In the genomic region with DNA sequence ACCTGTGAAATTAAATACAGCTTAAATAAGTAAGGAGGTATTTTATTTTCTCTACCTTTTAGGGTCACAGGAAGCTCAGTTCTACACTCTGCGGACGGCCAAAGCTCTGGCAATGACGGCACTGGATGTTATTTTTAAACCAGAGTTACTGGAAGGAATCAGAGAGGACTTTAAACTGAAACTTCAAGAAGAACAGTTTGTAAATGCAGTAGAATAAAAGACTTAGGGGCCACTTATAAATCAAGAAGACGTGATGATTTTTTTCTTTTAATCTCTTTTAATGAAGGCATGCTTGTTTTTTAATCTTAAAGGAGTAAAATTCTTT, we compare ENCODE assay signal across 24 cellular contexts. TPM values are rescaled to one million over a fixed set of nuclear protein-coding genes. Genes with fewer than 3 reads are reported as not detected.
DNase-seq lines count a peak whose midpoint lies in the region; ATAC-seq and TF ChIP-seq lines count a peak whose summit lies in the region.
"Had no signal": no experiment of that assay in that cellular context is flagged by ENCODE, and none has a peak within 500 bp of the region (broad histone marks: within the 10 kb centered on the region; RNA-seq: fewer than 3 reads in every experiment).

No MANE protein-coding gene starts in this region.

- H3K27me3 ChIP-seq in breast epithelium (no peaks in the 10 kb centered on the region), mucosa of rectum (ENCODE audit: control insufficient read depth in 2 of 2, insufficient read depth in 2 of 2, low read length in 2 of 2) (no peaks in the 10 kb centered on the region), sigmoid colon (no peaks in the 10 kb centered on the region), aorta (ENCODE audit: control insufficient read depth in 1 of 2, insufficient read depth in 2 of 2, low read length in 1 of 2) (no peaks in the 10 kb centered on the region)

- no peak for DNase-seq in breast epithelium (ENCODE audit: low spot score in 2 of 2)
- DNase-seq in MCF 10A (ENCODE audit: unreplicated experiment) = no peak
- DNase-seq in sigmoid colon = peak; percentile 88
- peak in 1 of 2 donors; percentile 62 for DNase-seq in aorta
- DNase-seq in stimulated activated naive CD8-positive, alpha-beta T cell treated with anti-CD3 and anti-CD28 coated beads, Interleukin-15, Interleukin-2, amounts not matched to agents 100 U/mL and 50 U/mL, for 24 hours = no peak
- DNase-seq: activated B cell treated with CpG ODN at 0.5 μM for 24 hours; activated CD4-positive, alpha-beta T cell treated with anti-CD3 and anti-CD28 coated beads, Interleukin-2, amount 50 U/mL, for 48 hours; activated naive CD8-positive, alpha-beta T cell treated with anti-CD3 and anti-CD28 coated beads for 36 hours; CD8-positive, alpha-beta memory T cell; DMS79 treated with DMSO at 0.1 percent for 48 hours; head of caudate nucleus; Karpas-422; naive B cell; NCI-H1930; NCI-H2227 treated with DMSO at 0.1 percent for 48 hours; NCI-H774; nucleus accumbens; SHP77 treated with DMSO at 0.1 percent for 48 hours; SW 1271 had no signal

- POLR2A ChIA-PET in MCF 10A (lab: Yijun Ruan, JAX) = interaction anchor here (2.2 kb wide), 1 partner anchor 15 kb away, joined by 4 read pairs; no protein-coding TSS in a partner anchor

- H3K27me3 Mint-ChIP-seq in MCF 10A (ENCODE audit: insufficient read depth, unreplicated experiment) = no peaks in the 10 kb centered on the region
- H3K27me3 Mint-ChIP-seq: activated B cell treated with CpG ODN at 0.5 μM for 24 hours; activated naive CD8-positive, alpha-beta T cell treated with anti-CD3 and anti-CD28 coated beads for 36 hours; CD8-positive, alpha-beta memory T cell; naive B cell had no signal

- H3K9me3 Mint-ChIP-seq in MCF 10A (ENCODE audit: unreplicated experiment) = no peaks in the 10 kb centered on the region
- H3K9me3 Mint-ChIP-seq: activated B cell treated with CpG ODN at 0.5 μM for 24 hours; activated naive CD8-positive, alpha-beta T cell treated with anti-CD3 and anti-CD28 coated beads for 36 hours; CD8-positive, alpha-beta memory T cell; naive B cell had no signal

- BruUV-seq in MCF 10A (replicated peaks; lab: Mats Ljungman, UMichigan) = no TSS peak

- intact Hi-C loops in breast epithelium (cut with DNase I; ENCODE audit: low total_unique reads) = no loop called here
- intact Hi-C loops in MCF 10A (cut with micrococcal nuclease) = no loop called here
- intact Hi-C loops in sigmoid colon (cut with DNase I) = loop anchor here (5.0 kb wide), 2 partner anchors 45 to 80 kb away; partner anchors contain the start of genes PNRC1 and SRSF12
- intact Hi-C loops in aorta (cut with DNase I) = loop anchor here (2.0 to 5.0 kb wide), 3 partner anchors 60 to 80 kb away; partner anchors contain the start of gene PNRC1 (in 2 of the 2)

- H3K4me3 ChIP-seq in breast epithelium (peak overlapping the region in 1 of 3 donors; percentile 6), mucosa of rectum (ENCODE audit: low read length in 2 of 2) (no peak overlapping the region), sigmoid colon (peak overlapping the region in 2 of 4 donors; percentile 9 to 10), aorta (ENCODE audit: low read length in 2 of 2) (peak overlapping the region in 1 of 2 donors; percentile 18)

- no peak for TF ChIP-seq POLR2A in breast epithelium (IDR thresholded peaks at IDR 0.05)
- no peak for TF ChIP-seq POLR2A in sigmoid colon (IDR thresholded peaks at IDR 0.05)

- peaks cover 31% of the 10 kb centered on the region for H3K36me3 Mint-ChIP-seq in MCF 10A (ENCODE audit: insufficient read depth, unreplicated experiment)

- H3K4me1 ChIP-seq in breast epithelium = no peaks in the 10 kb centered on the region
- H3K4me1 ChIP-seq in mucosa of rectum (ENCODE audit: control insufficient read depth in 2 of 2, insufficient read depth in 2 of 2, low read length in 2 of 2) = no peaks in the 10 kb centered on the region
- peaks cover 0 to 37% (median 34%) of the 10 kb centered on the region in 4 donors for H3K4me1 ChIP-seq in sigmoid colon
- peaks cover 1 to 8% of the 10 kb centered on the region in 2 donors for H3K4me1 ChIP-seq in aorta (ENCODE audit: control insufficient read depth in 1 of 2, insufficient read depth in 2 of 2, low read length in 2 of 2)

- H3K27ac Mint-ChIP-seq in MCF 10A (ENCODE audit: low read depth, unreplicated experiment) = no peak overlapping the region
- H3K27ac Mint-ChIP-seq: activated B cell treated with CpG ODN at 0.5 μM for 24 hours had no signal

- no peak overlapping the region for H3K4me3 Mint-ChIP-seq in MCF 10A (ENCODE audit: unreplicated experiment)
- H3K4me3 Mint-ChIP-seq: activated B cell treated with CpG ODN at 0.5 μM for 24 hours; activated naive CD8-positive, alpha-beta T cell treated with anti-CD3 and anti-CD28 coated beads for 36 hours; CD8-positive, alpha-beta memory T cell; naive B cell had no signal

- ATAC-seq in aorta (ENCODE audit: low FRiP score) (peak; percentile 89), HG03571 (IDR thresholded peaks at IDR 0.05; ENCODE audit: unreplicated experiment) (no peak), HG02885 (IDR thresholded peaks at IDR 0.05; ENCODE audit: poor library complexity, unreplicated experiment) (no peak)
- no peak for ATAC-seq in stimulated activated naive CD8-positive, alpha-beta T cell treated with anti-CD3 and anti-CD28 coated beads, Interleukin-15, Interleukin-2, amounts not matched to agents 100 U/mL and 50 U/mL, for 24 hours

- H3K9ac ChIP-seq in mucosa of rectum (ENCODE audit: low read depth in 1 of 2, low read length in 2 of 2) = peak overlapping the region in 1 of 2 donors; percentile 7

- no peak for TF ChIP-seq CTCF in breast epithelium (IDR thresholded peaks at IDR 0.05)
- TF ChIP-seq CTCF in MCF 10A (IDR thresholded peaks at IDR 0.05; ENCODE audit: unreplicated experiment) = no peak
- TF ChIP-seq CTCF in sigmoid colon (IDR thresholded peaks at IDR 0.05) = no peak

- H3K36me3 ChIP-seq in breast epithelium (no peaks in the 10 kb centered on the region), mucosa of rectum (ENCODE audit: control insufficient read depth in 2 of 2, insufficient read depth in 2 of 2, low read length in 2 of 2) (peaks cover 3 to 14% of the 10 kb centered on the region in 2 donors), sigmoid colon (peaks cover 0 to 15% (median 0%) of the 10 kb centered on the region in 4 donors), aorta (ENCODE audit: control insufficient read depth in 1 of 2, insufficient read depth in 2 of 2, low read length in 1 of 2) (no peaks in the 10 kb centered on the region)

- peak; percentile 71 to 94 (median 84) for TF ChIP-seq EP300 in sigmoid colon (IDR thresholded peaks at IDR 0.05)

- H3K27ac ChIP-seq in breast epithelium (peak overlapping the region; percentile 73 to 79), mucosa of rectum (ENCODE audit: low read depth in 2 of 2, low read length in 2 of 2) (peak overlapping the region; percentile 43 to 56), sigmoid colon (peak overlapping the region; percentile 79 to 94 (median 86)), aorta (ENCODE audit: low read depth in 1 of 2, low read length in 2 of 2) (peak overlapping the region; percentile 90 to 99)
- H3K27ac ChIP-seq: 22Rv1 had no signal

- no peaks in the 10 kb centered on the region for H3K4me1 Mint-ChIP-seq in MCF 10A (ENCODE audit: insufficient read depth, unreplicated experiment)
- H3K4me1 Mint-ChIP-seq: activated B cell treated with CpG ODN at 0.5 μM for 24 hours; activated naive CD8-positive, alpha-beta T cell treated with anti-CD3 and anti-CD28 coated beads for 36 hours; CD8-positive, alpha-beta memory T cell; naive B cell had no signal

- 83 to 87% methylated on average over 4 of the region's 4 CpGs for WGBS in sigmoid colon, 2 donors
- WGBS in aorta, 2 donors = 4 to 10% methylated on average over 4 of the region's 4 CpGs

- H3K9me3 ChIP-seq in breast epithelium = no peaks in the 10 kb centered on the region
- H3K9me3 ChIP-seq in mucosa of rectum (ENCODE audit: control insufficient read depth in 2 of 2, low read length in 2 of 2) = no peaks in the 10 kb centered on the region
- H3K9me3 ChIP-seq in sigmoid colon = no peaks in the 10 kb centered on the region
- H3K9me3 ChIP-seq in aorta (ENCODE audit: control insufficient read depth, low read length) = no peaks in the 10 kb centered on the region

- CTCF ChIA-PET in MCF 10A (lab: Yijun Ruan, JAX) = interaction anchor here (0.7 kb wide), 1 partner anchor 38 kb away, joined by 3 read pairs; no protein-coding TSS in a partner anchor

RNA-seq across cellular contexts. Expression of gene PM20D2, which starts 16.2 kb away (rescaled TPM):
- total RNA-seq in breast epithelium (10 to 100 TPM in 2 of 3 donors, 1 to 10 TPM in 1; 3.7 to 22.5 (median 21.3) TPM), MCF 10A (2022) (9.9 and 11.9 TPM in 2 replicates), sigmoid colon (10 to 100 TPM; 20.3 to 48.5 (median 23.9) TPM), aorta (10 to 100 TPM; 22.7 to 23.5 TPM)
- polyA plus RNA-seq in sigmoid colon (10 to 100 TPM in 1 of 3 donors, 1 to 10 TPM in 2; 4.2 to 10.2 (median 8.1) TPM), aorta (10 to 100 TPM in 1 of 2 donors, 1 to 10 TPM in 1; 7.3 to 15.0 TPM)

RNA-seq across cellular contexts. Expression of gene SRSF12, which starts 44.1 kb away (rescaled TPM):
- 1 to 10 TPM in 1 of 3 donors, under 1 TPM in 1, not detected in 1; 0.98 to 1.8 TPM for total RNA-seq in breast epithelium
- 1.1 and 1.2 TPM in 2 replicates for total RNA-seq in MCF 10A (2022)
- 1 to 10 TPM in 3 of 4 donors, under 1 TPM in 1; 0.82 to 3.6 (median 1.1) TPM for total RNA-seq in sigmoid colon
- under 1 TPM in 1 of 3 donors, not detected in 2; 0.36 TPM for polyA plus RNA-seq in sigmoid colon
- 1 to 10 TPM; 1.6 to 1.9 TPM for total RNA-seq in aorta
- under 1 TPM; 0.25 to 0.38 TPM for polyA plus RNA-seq in aorta
- total RNA-seq: activated B cell treated with CpG ODN at 0.5 μM for 24 hours had no signal

RNA-seq across cellular contexts. Expression of gene GABRR1, which starts 55.1 kb away (rescaled TPM):
- total RNA-seq in breast epithelium (not detected), MCF 10A (2022) (not detected in 2 replicates), sigmoid colon (not detected), aorta (1 to 10 TPM; 1.6 to 1.8 TPM)
- polyA plus RNA-seq in sigmoid colon (under 1 TPM in 1 of 3 donors, not detected in 2; 0.04 TPM), aorta (under 1 TPM in 1 of 2 donors, not detected in 1; 0.79 TPM)
- total RNA-seq: activated B cell treated with CpG ODN at 0.5 μM for 24 hours; activated naive CD8-positive, alpha-beta T cell treated with anti-CD3 and anti-CD28 coated beads for 36 hours; CD8-positive, alpha-beta memory T cell; fibroblast of lung had no signal
- polyA plus RNA-seq: CD8-positive, alpha-beta memory T cell; fibroblast of lung had no signal

Comparison
In these comparisons a context has a peak if more than half of its experiments do, and no peak if none do; other contexts are left out.
1. intact Hi-C loops: an anchor here in sigmoid colon (5.0 kb wide) and aorta (2.0 to 5.0 kb wide); none called in breast epithelium and MCF 10A.